In the genomic region with DNA sequence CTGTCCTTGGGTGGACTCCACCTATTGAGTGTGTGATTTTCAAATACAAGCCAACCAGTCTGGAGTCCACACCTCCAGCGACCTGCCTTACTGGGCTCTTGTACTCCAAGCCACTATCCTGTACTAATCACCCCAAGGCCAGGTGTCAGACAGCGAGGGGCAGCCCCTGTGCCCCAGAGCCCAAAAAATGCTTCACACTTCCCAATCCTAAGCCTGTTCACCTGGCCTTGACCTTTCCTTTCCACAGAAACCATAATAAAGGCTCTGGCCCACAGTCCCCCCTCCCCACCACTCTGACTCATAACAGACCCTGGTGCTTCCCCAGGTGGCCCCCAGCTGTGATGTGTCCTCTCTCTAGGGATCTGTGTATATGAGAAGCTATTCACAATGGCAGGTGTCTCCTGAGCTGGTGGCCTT, we compare ENCODE assay signal across 1 cellular context.
A peak's percentile ranks its signal among the peaks of the same experiment; 100 is the strongest.
TF ChIP-seq lines count a peak whose summit lies in the region.

No MANE protein-coding gene starts in this region.

TF ChIP-seq in HepG2, 621 proteins besides CTCF, POLR2A, EP300 and RAD21:
- TF ChIP-seq BCL6 (CRISPR knock-in tag; IDR thresholded peaks at IDR 0.05) (0 out of 2 replicates have a peak, but pooled peaks have one; percentile 28), RXRA (CRISPR knock-in tag; IDR thresholded peaks at IDR 0.05) (peak; percentile 28; the same call in 1 of the 2 replicates), RARA (CRISPR knock-in tag; IDR thresholded peaks at IDR 0.05) (peak; percentile 68), FOSL2 (CRISPR knock-in tag; IDR thresholded peaks at IDR 0.05) (0 out of 2 replicates have a peak, but pooled peaks have one; percentile 36), LBX2 (CRISPR knock-in tag; IDR thresholded peaks at IDR 0.05; ENCODE audit: borderline replicate concordance) (no peak)
